Comparison of ENCODE assay signal across 9 cellular contexts in genomic region chr16:10579575-10579964, GRCh38. TPM values are rescaled to one million over a fixed set of nuclear protein-coding genes. Genes with fewer than 3 reads are reported as not detected.
DNase-seq lines count a peak whose midpoint lies in the region; ATAC-seq and TF ChIP-seq lines count a peak whose summit lies in the region.
"Had no signal": no experiment of that assay in that cellular context is flagged by ENCODE, and none has a peak within 500 bp of the region (broad histone marks: within the 10 kb centered on the region; RNA-seq: fewer than 3 reads in every experiment).

No MANE protein-coding gene starts in this region.

- peak overlapping the region; percentile 99 for H3K4me2 ChIP-seq in mesenchymal stem cell (ENCODE audit: low read length, poor library complexity, severe bottlenecking)

- H4K8ac ChIP-seq in mesenchymal stem cell (ENCODE audit: low read length): no peak overlapping the region

- H2BK12ac ChIP-seq in mesenchymal stem cell (ENCODE audit: low read length in 2 of 2): peak overlapping the region in 1 of 2 experiments; percentile 29

- H2AK5ac ChIP-seq in mesenchymal stem cell (ENCODE audit: low read length, severe bottlenecking): no peak overlapping the region

- TF ChIP-seq POLR2A in thyroid gland (IDR thresholded peaks at IDR 0.05): no peak

- WGBS in mesenchymal stem cell: 19% methylated on average over 5 of the region's 6 CpGs
- 4 to 5% methylated on average over 3 to 4 of the region's 6 CpGs for WGBS in thyroid gland, 2 donors

- no peak overlapping the region for H3K18ac ChIP-seq in mesenchymal stem cell (ENCODE audit: low read depth in 1 of 2, low read length in 2 of 2)

- H3K4me1 ChIP-seq in mesenchymal stem cell (ENCODE audit: control insufficient read depth, insufficient read depth, low read depth, low read length) (peaks cover 17% of the 10 kb centered on the region), thyroid gland (peaks cover 18 to 45% of the 10 kb centered on the region in 2 donors)

- H3K4me3 ChIP-seq in LNCaP clone FGC (ENCODE audit: low read depth, low read length) (peak overlapping the region; percentile 78), dorsolateral prefrontal cortex (peak overlapping the region; percentile 29 to 76 (median 65)), mesenchymal stem cell (ENCODE audit: insufficient read depth in 1 of 2, low read depth in 1 of 2, low read length in 2 of 2) (peak overlapping the region in 1 of 2 experiments; percentile 87), thyroid gland (replicated peaks in 1 of 3) (peak overlapping the region in 2 of 3 donors; percentile 71 to 83)

- no peaks in the 10 kb centered on the region for H3K79me1 ChIP-seq in mesenchymal stem cell (replicated peaks; ENCODE audit: low read length, poor library complexity, severe bottlenecking)

- no peaks in the 10 kb centered on the region for H3K9me3 ChIP-seq in mesenchymal stem cell (ENCODE audit: control insufficient read depth, low read length)
- no peaks in the 10 kb centered on the region for H3K9me3 ChIP-seq in thyroid gland

- peak overlapping the region in 1 of 2 experiments; percentile 34 for H3K23ac ChIP-seq in mesenchymal stem cell (ENCODE audit: low read length in 2 of 2)

- H2AFZ ChIP-seq in mesenchymal stem cell (ENCODE audit: low read depth, low read length): peak overlapping the region; percentile 94

- H3K14ac ChIP-seq in mesenchymal stem cell (ENCODE audit: low read length in 2 of 2): no peak overlapping the region

- H2BK5ac ChIP-seq in mesenchymal stem cell (ENCODE audit: low read depth, low read length, poor library complexity, severe bottlenecking): no peak overlapping the region

- DNase-seq in LNCaP clone FGC (ENCODE audit: low read depth) (no peak), dorsolateral prefrontal cortex (no peak), mesenchymal stem cell (peak; percentile 4), thyroid gland (no peak), dedifferentiated amniotic fluid mesenchymal stem cell (ENCODE audit: extremely low spot score) (no peak), islet precursor cell (no peak)
- DNase-seq: activated naive CD4-positive, alpha-beta T cell treated with anti-CD3 and anti-CD28 coated beads, Interleukin-2, amount 50 U/mL, for 16 hours; MV-4-11 had no signal

- H3K27me3 ChIP-seq in dorsolateral prefrontal cortex (peaks cover 0 to 54% (median 13%) of the 10 kb centered on the region in 45 donors), mesenchymal stem cell (ENCODE audit: control insufficient read depth in 1 of 2, insufficient read depth in 1 of 2, low read length in 2 of 2) (peaks cover 0 to 9% of the 10 kb centered on the region in 2 experiments), thyroid gland (no peaks in the 10 kb centered on the region)

- H3K27ac ChIP-seq in dorsolateral prefrontal cortex (peak overlapping the region in 23 of 59 donors; percentile 8 to 87 (median 67)), mesenchymal stem cell (ENCODE audit: low read length, poor library complexity, severe bottlenecking) (no peak overlapping the region), thyroid gland (peak overlapping the region; percentile 79 to 87 (median 82))

- no peak overlapping the region for H3K4ac ChIP-seq in mesenchymal stem cell (ENCODE audit: low read depth in 1 of 2, low read length in 2 of 2)

- intact Hi-C loops in dorsolateral prefrontal cortex (cut with DNase I): no loop called here
- intact Hi-C loops in thyroid gland (cut with DNase I): no loop called here

- no peak overlapping the region for H4K91ac ChIP-seq in mesenchymal stem cell (ENCODE audit: low read length)

- TF ChIP-seq CTCF in LNCaP clone FGC (IDR thresholded peaks at IDR 0.05; ENCODE audit: control insufficient read depth, extremely low read depth, insufficient read depth): no peak
- TF ChIP-seq CTCF in dorsolateral prefrontal cortex (IDR thresholded peaks at IDR 0.05 in 54 of 56, conservative IDR thresholded peaks at IDR 0.05 in 2 of 56; ENCODE audit: low read depth in 1 of 56, partially characterized antibody in 56 of 56): no peak
- TF ChIP-seq CTCF in thyroid gland (IDR thresholded peaks at IDR 0.05): no peak

- H3K9ac ChIP-seq in mesenchymal stem cell (ENCODE audit: low read length): peak overlapping the region; percentile 87

- H3K36me3 ChIP-seq in mesenchymal stem cell (ENCODE audit: control insufficient read depth in 1 of 2, insufficient read depth in 2 of 2, low read depth in 1 of 2, low read length in 2 of 2) (no peaks in the 10 kb centered on the region), thyroid gland (no peaks in the 10 kb centered on the region)

- H2BK15ac ChIP-seq in mesenchymal stem cell (ENCODE audit: low read depth, poor library complexity, severe bottlenecking): no peak overlapping the region

- H2BK120ac ChIP-seq in mesenchymal stem cell (ENCODE audit: low read depth, low read length): no peak overlapping the region

- ATAC-seq in GM18520 (IDR thresholded peaks at IDR 0.05; ENCODE audit: unreplicated experiment): no peak

RNA-seq across cellular contexts. Expression of gene EMP2, which starts 0.8 kb away (rescaled TPM):
- total RNA-seq in dorsolateral prefrontal cortex (10 to 100 TPM in 115 of 120 experiments, 1 to 10 TPM in 5; 9.4 to 40.9 (median 15.8) TPM), thyroid gland (10 to 100 TPM; 17.9 to 37.5 (median 23.1) TPM)
- polyA plus RNA-seq in mesenchymal stem cell (2013, experiment 1 of 2): 9.7 TPM
- polyA plus RNA-seq in mesenchymal stem cell (2013, experiment 2 of 2): 9.6 TPM
